1 cellular context compared by ENCODE assay signal in the genomic region with DNA sequence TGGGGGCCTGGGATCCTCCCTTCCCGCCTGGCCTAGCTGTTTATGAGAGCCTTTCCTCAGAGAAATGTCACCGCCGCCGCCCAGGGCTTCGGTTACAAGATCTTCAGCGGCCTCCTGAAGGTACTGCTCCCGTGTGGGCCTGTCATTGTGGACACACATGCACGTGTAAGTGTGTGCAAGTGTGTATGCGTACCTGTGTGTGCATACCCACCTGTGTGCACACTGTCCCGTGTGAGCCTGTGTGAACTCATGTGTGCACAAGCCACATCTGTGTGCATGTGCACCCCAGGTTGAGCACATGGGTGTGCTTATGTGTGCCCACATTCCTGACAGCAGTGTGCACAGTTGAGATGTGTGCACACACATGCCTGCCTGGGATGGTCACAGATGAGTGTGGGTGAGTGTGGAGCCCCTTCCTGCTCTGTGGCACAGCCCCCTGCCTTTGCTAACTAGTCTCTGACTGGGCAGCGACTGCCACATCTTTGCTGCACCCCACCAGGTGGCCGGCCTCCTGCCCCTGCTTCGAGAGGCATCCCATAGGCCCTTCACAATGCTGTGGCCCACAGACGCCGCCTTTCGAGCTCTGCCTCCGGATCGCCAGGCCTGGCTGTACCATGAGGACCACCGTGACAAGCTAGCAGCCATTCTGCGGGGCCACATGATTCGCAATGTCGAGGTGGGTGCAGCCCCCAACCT.
TF ChIP-seq lines count a peak whose summit lies in the region.

No MANE protein-coding gene starts in this region.

TF ChIP-seq in GM23338, 12 proteins besides CTCF, POLR2A, EP300 and RAD21 (continued from another document):
- TF ChIP-seq, protein P1, sequence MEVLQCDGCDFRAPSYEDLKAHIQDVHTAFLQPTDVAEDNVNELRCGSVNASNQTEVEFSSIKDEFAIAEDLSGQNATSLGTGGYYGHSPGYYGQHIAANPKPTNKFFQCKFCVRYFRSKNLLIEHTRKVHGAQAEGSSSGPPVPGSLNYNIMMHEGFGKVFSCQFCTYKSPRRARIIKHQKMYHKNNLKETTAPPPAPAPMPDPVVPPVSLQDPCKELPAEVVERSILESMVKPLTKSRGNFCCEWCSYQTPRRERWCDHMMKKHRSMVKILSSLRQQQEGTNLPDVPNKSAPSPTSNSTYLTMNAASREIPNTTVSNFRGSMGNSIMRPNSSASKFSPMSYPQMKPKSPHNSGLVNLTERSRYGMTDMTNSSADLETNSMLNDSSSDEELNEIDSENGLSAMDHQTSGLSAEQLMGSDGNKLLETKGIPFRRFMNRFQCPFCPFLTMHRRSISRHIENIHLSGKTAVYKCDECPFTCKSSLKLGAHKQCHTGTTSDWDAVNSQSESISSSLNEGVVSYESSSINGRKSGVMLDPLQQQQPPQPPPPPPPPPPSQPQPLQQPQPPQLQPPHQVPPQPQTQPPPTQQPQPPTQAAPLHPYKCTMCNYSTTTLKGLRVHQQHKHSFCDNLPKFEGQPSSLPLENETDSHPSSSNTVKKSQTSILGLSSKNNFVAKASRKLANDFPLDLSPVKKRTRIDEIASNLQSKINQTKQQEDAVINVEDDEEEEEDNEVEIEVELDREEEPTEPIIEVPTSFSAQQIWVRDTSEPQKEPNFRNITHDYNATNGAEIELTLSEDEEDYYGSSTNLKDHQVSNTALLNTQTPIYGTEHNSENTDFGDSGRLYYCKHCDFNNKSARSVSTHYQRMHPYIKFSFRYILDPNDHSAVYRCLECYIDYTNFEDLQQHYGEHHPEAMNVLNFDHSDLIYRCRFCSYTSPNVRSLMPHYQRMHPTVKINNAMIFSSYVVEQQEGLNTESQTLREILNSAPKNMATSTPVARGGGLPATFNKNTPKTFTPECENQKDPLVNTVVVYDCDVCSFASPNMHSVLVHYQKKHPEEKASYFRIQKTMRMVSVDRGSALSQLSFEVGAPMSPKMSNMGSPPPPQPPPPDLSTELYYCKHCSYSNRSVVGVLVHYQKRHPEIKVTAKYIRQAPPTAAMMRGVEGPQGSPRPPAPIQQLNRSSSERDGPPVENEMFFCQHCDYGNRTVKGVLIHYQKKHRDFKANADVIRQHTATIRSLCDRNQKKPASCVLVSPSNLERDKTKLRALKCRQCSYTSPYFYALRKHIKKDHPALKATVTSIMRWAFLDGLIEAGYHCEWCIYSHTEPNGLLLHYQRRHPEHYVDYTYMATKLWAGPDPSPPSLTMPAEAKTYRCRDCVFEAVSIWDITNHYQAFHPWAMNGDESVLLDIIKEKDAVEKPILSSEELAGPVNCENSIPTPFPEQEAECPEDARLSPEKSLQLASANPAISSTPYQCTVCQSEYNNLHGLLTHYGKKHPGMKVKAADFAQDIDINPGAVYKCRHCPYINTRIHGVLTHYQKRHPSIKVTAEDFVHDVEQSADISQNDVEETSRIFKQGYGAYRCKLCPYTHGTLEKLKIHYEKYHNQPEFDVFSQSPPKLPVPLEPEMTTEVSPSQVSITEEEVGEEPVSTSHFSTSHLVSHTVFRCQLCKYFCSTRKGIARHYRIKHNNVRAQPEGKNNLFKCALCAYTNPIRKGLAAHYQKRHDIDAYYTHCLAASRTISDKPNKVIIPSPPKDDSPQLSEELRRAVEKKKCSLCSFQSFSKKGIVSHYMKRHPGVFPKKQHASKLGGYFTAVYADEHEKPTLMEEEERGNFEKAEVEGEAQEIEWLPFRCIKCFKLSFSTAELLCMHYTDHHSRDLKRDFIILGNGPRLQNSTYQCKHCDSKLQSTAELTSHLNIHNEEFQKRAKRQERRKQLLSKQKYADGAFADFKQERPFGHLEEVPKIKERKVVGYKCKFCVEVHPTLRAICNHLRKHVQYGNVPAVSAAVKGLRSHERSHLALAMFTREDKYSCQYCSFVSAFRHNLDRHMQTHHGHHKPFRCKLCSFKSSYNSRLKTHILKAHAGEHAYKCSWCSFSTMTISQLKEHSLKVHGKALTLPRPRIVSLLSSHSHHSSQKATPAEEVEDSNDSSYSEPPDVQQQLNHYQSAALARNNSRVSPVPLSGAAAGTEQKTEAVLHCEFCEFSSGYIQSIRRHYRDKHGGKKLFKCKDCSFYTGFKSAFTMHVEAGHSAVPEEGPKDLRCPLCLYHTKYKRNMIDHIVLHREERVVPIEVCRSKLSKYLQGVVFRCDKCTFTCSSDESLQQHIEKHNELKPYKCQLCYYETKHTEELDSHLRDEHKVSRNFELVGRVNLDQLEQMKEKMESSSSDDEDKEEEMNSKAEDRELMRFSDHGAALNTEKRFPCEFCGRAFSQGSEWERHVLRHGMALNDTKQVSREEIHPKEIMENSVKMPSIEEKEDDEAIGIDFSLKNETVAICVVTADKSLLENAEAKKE (CRISPR knock-in tag; IDR thresholded peaks at IDR 0.05), result no peak
- no peak for TF ChIP-seq CREB1 (CRISPR knock-in tag; IDR thresholded peaks at IDR 0.05; ENCODE audit: low read depth)
